Comparison of ENCODE assay signal across 14 cellular contexts in genomic region chr16:49810769-49811315, GRCh38. TPM values are rescaled to one million over a fixed set of nuclear protein-coding genes. Genes with fewer than 3 reads are reported as not detected.
DNase-seq lines count a peak whose midpoint lies in the region; ATAC-seq and TF ChIP-seq lines count a peak whose summit lies in the region.
"Had no signal": no experiment of that assay in that cellular context is flagged by ENCODE, and none has a peak within 500 bp of the region (broad histone marks: within the 10 kb centered on the region; RNA-seq: fewer than 3 reads in every experiment).

No MANE protein-coding gene starts in this region.

- H3K4me1 ChIP-seq in neuronal stem cell (ENCODE audit: control insufficient read depth in 2 of 2, insufficient read depth in 1 of 2, low read depth in 1 of 2, low read length in 2 of 2) (peaks cover 14 to 20% of the 10 kb centered on the region in 2 donors), Karpas-422 (ENCODE audit: low read length) (no peaks in the 10 kb centered on the region)

- H3K27ac Mint-ChIP-seq in glutamatergic neuron (ENCODE audit: unreplicated experiment) (peak overlapping the region; percentile 92), type B pancreatic cell (no peak overlapping the region)
- H3K27ac Mint-ChIP-seq: CD8-positive, alpha-beta memory T cell had no signal

- H3K4me1 Mint-ChIP-seq in glutamatergic neuron (ENCODE audit: low read depth, unreplicated experiment) = peaks cover 36% of the 10 kb centered on the region
- H3K4me1 Mint-ChIP-seq in type B pancreatic cell (ENCODE audit: unreplicated experiment) = peaks cover 48% of the 10 kb centered on the region
- H3K4me1 Mint-ChIP-seq: CD8-positive, alpha-beta memory T cell had no signal

- H3K9me3 ChIP-seq in neuronal stem cell (replicated peaks in 1 of 2; ENCODE audit: control insufficient read depth in 2 of 2, insufficient read depth in 1 of 2, low read depth in 1 of 2, low read length in 2 of 2) = no peaks in the 10 kb centered on the region
- H3K9me3 ChIP-seq in Karpas-422 (ENCODE audit: low read length) = no peaks in the 10 kb centered on the region
- H3K9me3 ChIP-seq: BE2C had no signal

- H3K23ac ChIP-seq in neuronal stem cell (ENCODE audit: low read depth, low read length, poor library complexity) = no peak overlapping the region

- no peak overlapping the region for H2BK15ac ChIP-seq in neuronal stem cell (ENCODE audit: low read length)

- no peaks in the 10 kb centered on the region for H3K79me2 ChIP-seq in Karpas-422 (ENCODE audit: low read length)

- ATAC-seq in HG02973 (IDR thresholded peaks at IDR 0.05; ENCODE audit: unreplicated experiment) (no peak), GM18867 (IDR thresholded peaks at IDR 0.05; ENCODE audit: unreplicated experiment) (no peak)
- ATAC-seq: Panc1 had no signal

- peaks cover 18% of the 10 kb centered on the region for H3K79me1 ChIP-seq in neuronal stem cell (ENCODE audit: low read depth, low read length)

- H3K4ac ChIP-seq in neuronal stem cell (ENCODE audit: low read length) = no peak overlapping the region

- H3K27ac ChIP-seq in neuronal stem cell (replicated peaks; ENCODE audit: low read length) (no peak overlapping the region), Karpas-422 (ENCODE audit: low read length) (no peak overlapping the region)

- H3K9me3 Mint-ChIP-seq in glutamatergic neuron (ENCODE audit: unreplicated experiment) = peaks cover 14% of the 10 kb centered on the region
- H3K9me3 Mint-ChIP-seq in type B pancreatic cell = no peaks in the 10 kb centered on the region

- H2BK12ac ChIP-seq in neuronal stem cell (ENCODE audit: low read length) = no peak overlapping the region

- H3K9ac ChIP-seq in neuronal stem cell (ENCODE audit: low read depth, low read length, poor library complexity) = no peak overlapping the region
- no peak overlapping the region for H3K9ac ChIP-seq in Karpas-422 (ENCODE audit: low read length)

- H3K14ac ChIP-seq in neuronal stem cell (ENCODE audit: low read length) = no peak overlapping the region

- DNase-seq in NCI-H524 treated with DMSO at 0.1 percent for 48 hours (lab: John Stamatoyannopoulos, UW) = peak; percentile 79
- DNase-seq in glutamatergic neuron = peak; percentile 53
- DNase-seq in neuronal stem cell (ENCODE audit: low spot score) = no peak
- DNase-seq in type B pancreatic cell (ENCODE audit: extremely low spot score, unreplicated experiment) = no peak
- no peak for DNase-seq in Karpas-422
- DNase-seq: CD8-positive, alpha-beta memory T cell; NCI-H1436; NCI-H2081 treated with DMSO at 0.1 percent for 48 hours; NCI-H345 had no signal

- H4K20me1 ChIP-seq in Karpas-422 (ENCODE audit: insufficient read depth, low read depth, low read length) = no peaks in the 10 kb centered on the region

- H3K36me3 Mint-ChIP-seq in glutamatergic neuron (ENCODE audit: unreplicated experiment) = no peaks in the 10 kb centered on the region
- no peaks in the 10 kb centered on the region for H3K36me3 Mint-ChIP-seq in type B pancreatic cell
- H3K36me3 Mint-ChIP-seq: CD8-positive, alpha-beta memory T cell had no signal

- no CpG with 5 or more reads among the region's 13 CpGs for whole genome bisulfite sequencing in neuronal stem cell (ENCODE audit: extremely low coverage in 2 of 2, insufficient read length in 2 of 2, insufficient replicate concordance in 1 of 2), 2 donors

- no peak overlapping the region for H3K4me2 ChIP-seq in neuronal stem cell (ENCODE audit: insufficient read depth, low read length, poor library complexity, severe bottlenecking)
- H3K4me2 ChIP-seq in Karpas-422 (ENCODE audit: low read depth, low read length, poor library complexity, severe bottlenecking) = no peak overlapping the region

- no peak overlapping the region for H2BK120ac ChIP-seq in neuronal stem cell (ENCODE audit: low read depth, low read length)

- no peak overlapping the region for H3K4me3 ChIP-seq in neuronal stem cell (ENCODE audit: low read length in 2 of 2)
- H3K4me3 ChIP-seq in Karpas-422 (ENCODE audit: low read length) = no peak overlapping the region

- H3K36me3 ChIP-seq in neuronal stem cell (replicated peaks in 1 of 2; ENCODE audit: control insufficient read depth in 2 of 2, insufficient read depth in 2 of 2, low read length in 2 of 2) = peaks cover 0 to 28% of the 10 kb centered on the region in 2 donors
- no peaks in the 10 kb centered on the region for H3K36me3 ChIP-seq in Karpas-422 (ENCODE audit: insufficient read depth, low read length)
- H3K36me3 ChIP-seq: BE2C had no signal

- no peaks in the 10 kb centered on the region for H3K9me2 ChIP-seq in Karpas-422 (replicated peaks; ENCODE audit: insufficient read depth, low read length)

- H3K18ac ChIP-seq in neuronal stem cell (ENCODE audit: low read length) = no peak overlapping the region

- peak overlapping the region; percentile 16 for H2AK5ac ChIP-seq in neuronal stem cell (ENCODE audit: low read depth, low read length)

- no peak overlapping the region for H4K91ac ChIP-seq in neuronal stem cell (ENCODE audit: low read depth, low read length, poor library complexity)

- H2AFZ ChIP-seq in neuronal stem cell (ENCODE audit: low read length) (no peak overlapping the region), Karpas-422 (ENCODE audit: low read length) (no peak overlapping the region)

- no peak overlapping the region for H2BK5ac ChIP-seq in neuronal stem cell (ENCODE audit: low read length)

- H3K27me3 ChIP-seq in neuronal stem cell (ENCODE audit: control insufficient read depth in 3 of 3, insufficient read depth in 3 of 3, low read depth in 1 of 3, low read length in 3 of 3) (no peaks in the 10 kb centered on the region), Karpas-422 (ENCODE audit: low read length) (no peaks in the 10 kb centered on the region)
- H3K27me3 ChIP-seq: BE2C had no signal

- H4K8ac ChIP-seq in neuronal stem cell (ENCODE audit: low read depth, low read length) = no peak overlapping the region

- peaks cover 19% of the 10 kb centered on the region for H3K27me3 Mint-ChIP-seq in glutamatergic neuron (ENCODE audit: unreplicated experiment)
- no peaks in the 10 kb centered on the region for H3K27me3 Mint-ChIP-seq in type B pancreatic cell

- TF ChIP-seq CTCF in glutamatergic neuron (IDR thresholded peaks at IDR 0.05; ENCODE audit: partially characterized antibody, unreplicated experiment) (no peak), type B pancreatic cell (conservative IDR thresholded peaks at IDR 0.05) (no peak)

- peak overlapping the region; percentile 69 for H3K4me3 Mint-ChIP-seq in glutamatergic neuron (ENCODE audit: unreplicated experiment)
- H3K4me3 Mint-ChIP-seq in type B pancreatic cell = peak overlapping the region; percentile 27
- H3K4me3 Mint-ChIP-seq: CD8-positive, alpha-beta memory T cell had no signal

RNA-seq across cellular contexts. Expression of gene ZNF423, which starts 45.1 kb away (rescaled TPM):
- total RNA-seq in glutamatergic neuron (ENCODE audit: unreplicated experiment) = 149 TPM
- 27.7 TPM for polyA plus RNA-seq in neuronal stem cell (2013, experiment 1 of 2)
- 27.1 TPM for polyA plus RNA-seq in neuronal stem cell (2013, experiment 2 of 2)
- total RNA-seq in type B pancreatic cell (ENCODE audit: low replicate concordance) = 6.1 and 72.6 TPM in 2 replicates
- total RNA-seq in Karpas-422 (2014; rRNA removed; shearing (Covaris generic); ENCODE audit: low replicate concordance) = not detected in 2 replicates
- total RNA-seq: CD8-positive, alpha-beta memory T cell; HT1080 had no signal
- polyA plus RNA-seq: CD8-positive, alpha-beta memory T cell had no signal

Comparison
In these comparisons a context has a peak if more than half of its experiments do, and no peak if none do; other contexts are left out.
1. DNase-seq: peak in NCI-H524 treated with DMSO at 0.1 percent for 48 hours (single experiment) and glutamatergic neuron (single experiment); none in neuronal stem cell (single experiment), type B pancreatic cell (single experiment) and Karpas-422 (single experiment).